14 cellular contexts compared by ENCODE assay signal in genomic region chr6:13217206-13217905, GRCh38.
DNase-seq lines count a peak whose midpoint lies in the region; ATAC-seq and TF ChIP-seq lines count a peak whose summit lies in the region.
"Had no signal": no experiment of that assay in that cellular context is flagged by ENCODE, and none has a peak within 500 bp of the region (broad histone marks: within the 10 kb centered on the region; RNA-seq: fewer than 3 reads in every experiment).

No MANE protein-coding gene starts in this region.

- no peaks in the 10 kb centered on the region for H3K4me1 ChIP-seq in CD4-positive, alpha-beta memory T cell (ENCODE audit: insufficient read depth, low read length)
- H3K4me1 ChIP-seq in effector memory CD4-positive, alpha-beta T cell (ENCODE audit: control insufficient read depth, insufficient read depth, low read length, poor library complexity, severe bottlenecking) = no peaks in the 10 kb centered on the region

- H3K9me3 Mint-ChIP-seq in naive B cell = no peaks in the 10 kb centered on the region
- no peaks in the 10 kb centered on the region for H3K9me3 Mint-ChIP-seq in CD4-positive, alpha-beta memory T cell
- H3K9me3 Mint-ChIP-seq in activated T-helper 17 cell treated with anti-CD3 and anti-CD28 coated beads, Interleukin-2, amount 50 U/mL, for 72 hours = no peaks in the 10 kb centered on the region
- H3K9me3 Mint-ChIP-seq: activated CD4-positive, alpha-beta memory T cell treated with anti-CD3 and anti-CD28 coated beads, Interleukin-2, amount 10 ng/mL, durations not matched to agents 7 days and 5 days; activated naive CD4-positive, alpha-beta T cell treated with anti-CD3 and anti-CD28 coated beads, Interleukin-2, amount 50 U/mL, for 24 hours; CD8-positive, alpha-beta memory T cell had no signal

- peaks cover 22 to 26% (median 26%) of the 10 kb centered on the region in 3 donors for H3K4me1 Mint-ChIP-seq in naive B cell
- H3K4me1 Mint-ChIP-seq in CD4-positive, alpha-beta memory T cell = no peaks in the 10 kb centered on the region
- no peaks in the 10 kb centered on the region for H3K4me1 Mint-ChIP-seq in activated T-helper 17 cell treated with anti-CD3 and anti-CD28 coated beads, Interleukin-2, amount 50 U/mL, for 72 hours
- H3K4me1 Mint-ChIP-seq: activated CD4-positive, alpha-beta memory T cell treated with anti-CD3 and anti-CD28 coated beads, Interleukin-2, amount 10 ng/mL, durations not matched to agents 7 days and 5 days; T-helper 17 cell had no signal

- no peaks in the 10 kb centered on the region for H3K27me3 Mint-ChIP-seq in naive B cell
- peaks cover 5 to 6% of the 10 kb centered on the region in 2 donors for H3K27me3 Mint-ChIP-seq in CD4-positive, alpha-beta memory T cell
- H3K27me3 Mint-ChIP-seq in activated T-helper 17 cell treated with anti-CD3 and anti-CD28 coated beads, Interleukin-2, amount 50 U/mL, for 72 hours = peaks cover 16% of the 10 kb centered on the region
- H3K27me3 Mint-ChIP-seq: activated naive CD4-positive, alpha-beta T cell treated with anti-CD3 and anti-CD28 coated beads, Interleukin-2, amount 50 U/mL, for 24 hours had no signal

- CTCF ChIA-PET in CD4-positive, alpha-beta memory T cell (lab: Charles Lee; ENCODE audit: partially characterized antibody) = no interaction called here

- in situ Hi-C loops in astrocyte of the spinal cord (cut with HindIII; ENCODE audit: low sequenced_read_pairs) = no loop called here

- peak; percentile 44 for ATAC-seq in HG03066 (IDR thresholded peaks at IDR 0.05; ENCODE audit: low read depth, unreplicated experiment)
- no peak for ATAC-seq in naive B cell (ENCODE audit: low read depth in 2 of 2)
- no peak for ATAC-seq in HG03521 (IDR thresholded peaks at IDR 0.05; ENCODE audit: unreplicated experiment)
- no peak for ATAC-seq in activated T-helper 17 cell treated with anti-CD3 and anti-CD28 coated beads, Interleukin-2, amount 50 U/mL, for 72 hours (replicated peaks)
- ATAC-seq: T-helper 17 cell had no signal

- POLR2A ChIA-PET in CD4-positive, alpha-beta memory T cell (lab: Charles Lee; ENCODE audit: partially characterized antibody) = no interaction called here

- no peaks in the 10 kb centered on the region for H3K27me3 ChIP-seq in CD4-positive, alpha-beta memory T cell (ENCODE audit: insufficient read depth, low read length)
- no peaks in the 10 kb centered on the region for H3K27me3 ChIP-seq in effector memory CD4-positive, alpha-beta T cell (replicated peaks; ENCODE audit: control insufficient read depth, insufficient read depth, low read length, poor library complexity, severe bottlenecking)

- peak overlapping the region in 3 of 6 donors; percentile 10 to 32 (median 18) for H3K27ac Mint-ChIP-seq in naive B cell
- no peak overlapping the region for H3K27ac Mint-ChIP-seq in CD4-positive, alpha-beta memory T cell
- H3K27ac Mint-ChIP-seq in activated T-helper 17 cell treated with anti-CD3 and anti-CD28 coated beads, Interleukin-2, amount 50 U/mL, for 72 hours = no peak overlapping the region
- H3K27ac Mint-ChIP-seq: activated CD4-positive, alpha-beta memory T cell treated with anti-CD3 and anti-CD28 coated beads, Interleukin-2, amount 10 ng/mL, durations not matched to agents 7 days and 5 days; activated naive CD4-positive, alpha-beta T cell treated with anti-CD3 and anti-CD28 coated beads, Interleukin-2, amount 50 U/mL, for 24 hours; CD8-positive, alpha-beta memory T cell; T-helper 17 cell had no signal

- H3K9me3 ChIP-seq in CD4-positive, alpha-beta memory T cell (ENCODE audit: control insufficient read depth in 1 of 2, low read length in 2 of 2) = no peaks in the 10 kb centered on the region
- H3K9me3 ChIP-seq in effector memory CD4-positive, alpha-beta T cell (ENCODE audit: control insufficient read depth, low read length) = no peaks in the 10 kb centered on the region

- peak overlapping the region in 7 of 8 donors; percentile 30 to 91 (median 65) for H3K4me3 Mint-ChIP-seq in naive B cell
- no peak overlapping the region for H3K4me3 Mint-ChIP-seq in CD4-positive, alpha-beta memory T cell
- no peak overlapping the region for H3K4me3 Mint-ChIP-seq in activated T-helper 17 cell treated with anti-CD3 and anti-CD28 coated beads, Interleukin-2, amount 50 U/mL, for 72 hours
- H3K4me3 Mint-ChIP-seq: activated CD4-positive, alpha-beta memory T cell treated with anti-CD3 and anti-CD28 coated beads, Interleukin-2, amount 10 ng/mL, durations not matched to agents 7 days and 5 days; activated naive CD4-positive, alpha-beta T cell treated with anti-CD3 and anti-CD28 coated beads, Interleukin-2, amount 50 U/mL, for 24 hours; CD8-positive, alpha-beta memory T cell; T-helper 17 cell had no signal

- no peak for TF ChIP-seq CTCF in astrocyte of the spinal cord (IDR thresholded peaks at IDR 0.05; ENCODE audit: low read depth, low read length)

- peak; percentile 77 for DNase-seq in EH (ENCODE audit: low read depth)
- DNase-seq in astrocyte of the spinal cord (ENCODE audit: low read depth, low spot score) = peak; percentile 20
- no peak for DNase-seq in naive B cell
- DNase-seq in CD4-positive, alpha-beta memory T cell = no peak
- DNase-seq in effector memory CD4-positive, alpha-beta T cell = no peak
- DNase-seq: activated CD4-positive, alpha-beta memory T cell treated with anti-CD3 and anti-CD28 coated beads, Interleukin-2, amount 10 ng/mL, durations not matched to agents 7 days and 5 days; CD8-positive, alpha-beta memory T cell; NCI-H2227 treated with DMSO at 0.1 percent for 48 hours; PC-9; T-helper 17 cell had no signal

- no peak overlapping the region for H3K4me3 ChIP-seq in astrocyte of the spinal cord (ENCODE audit: low read depth, low read length)
- no peak overlapping the region for H3K4me3 ChIP-seq in CD4-positive, alpha-beta memory T cell (ENCODE audit: low read length in 2 of 2)
- no peak overlapping the region for H3K4me3 ChIP-seq in effector memory CD4-positive, alpha-beta T cell (ENCODE audit: insufficient read depth, low read depth, low read length, poor library complexity, severe bottlenecking)
- H3K4me3 ChIP-seq: PC-9 had no signal

- no peaks in the 10 kb centered on the region for H3K36me3 ChIP-seq in CD4-positive, alpha-beta memory T cell (ENCODE audit: insufficient read depth, low read length)
- no peaks in the 10 kb centered on the region for H3K36me3 ChIP-seq in effector memory CD4-positive, alpha-beta T cell (ENCODE audit: control insufficient read depth, insufficient read depth, low read length)

- no peak overlapping the region for H3K27ac ChIP-seq in CD4-positive, alpha-beta memory T cell (ENCODE audit: low read depth, low read length)
- no peak overlapping the region for H3K27ac ChIP-seq in effector memory CD4-positive, alpha-beta T cell (ENCODE audit: insufficient read depth, low read length, poor library complexity, severe bottlenecking)
- H3K27ac ChIP-seq: PC-9 had no signal

- H3K36me3 Mint-ChIP-seq in naive B cell = no peaks in the 10 kb centered on the region
- no peaks in the 10 kb centered on the region for H3K36me3 Mint-ChIP-seq in CD4-positive, alpha-beta memory T cell
- no peaks in the 10 kb centered on the region for H3K36me3 Mint-ChIP-seq in activated T-helper 17 cell treated with anti-CD3 and anti-CD28 coated beads, Interleukin-2, amount 50 U/mL, for 72 hours (ENCODE audit: low read depth)
- H3K36me3 Mint-ChIP-seq: activated naive CD4-positive, alpha-beta T cell treated with anti-CD3 and anti-CD28 coated beads, Interleukin-2, amount 50 U/mL, for 24 hours; CD8-positive, alpha-beta memory T cell had no signal

- intact Hi-C loops in CD4-positive, alpha-beta memory T cell (cut with micrococcal nuclease) = no loop called here

Comparison
In these comparisons a context has a peak if more than half of its experiments do, and no peak if none do; other contexts are left out.
1. DNase-seq: peak in EH (single experiment) and astrocyte of the spinal cord (single experiment); none in naive B cell (single experiment), CD4-positive, alpha-beta memory T cell (0 of 5) and effector memory CD4-positive, alpha-beta T cell (0 of 3).
2. H3K4me3 Mint-ChIP-seq: peak in naive B cell (7 of 8); none in CD4-positive, alpha-beta memory T cell (0 of 8) and activated T-helper 17 cell treated with anti-CD3 and anti-CD28 coated beads, Interleukin-2, amount 50 U/mL, for 72 hours (single experiment).